Comparison of ENCODE assay signal across 2 cellular contexts in the genomic region with DNA sequence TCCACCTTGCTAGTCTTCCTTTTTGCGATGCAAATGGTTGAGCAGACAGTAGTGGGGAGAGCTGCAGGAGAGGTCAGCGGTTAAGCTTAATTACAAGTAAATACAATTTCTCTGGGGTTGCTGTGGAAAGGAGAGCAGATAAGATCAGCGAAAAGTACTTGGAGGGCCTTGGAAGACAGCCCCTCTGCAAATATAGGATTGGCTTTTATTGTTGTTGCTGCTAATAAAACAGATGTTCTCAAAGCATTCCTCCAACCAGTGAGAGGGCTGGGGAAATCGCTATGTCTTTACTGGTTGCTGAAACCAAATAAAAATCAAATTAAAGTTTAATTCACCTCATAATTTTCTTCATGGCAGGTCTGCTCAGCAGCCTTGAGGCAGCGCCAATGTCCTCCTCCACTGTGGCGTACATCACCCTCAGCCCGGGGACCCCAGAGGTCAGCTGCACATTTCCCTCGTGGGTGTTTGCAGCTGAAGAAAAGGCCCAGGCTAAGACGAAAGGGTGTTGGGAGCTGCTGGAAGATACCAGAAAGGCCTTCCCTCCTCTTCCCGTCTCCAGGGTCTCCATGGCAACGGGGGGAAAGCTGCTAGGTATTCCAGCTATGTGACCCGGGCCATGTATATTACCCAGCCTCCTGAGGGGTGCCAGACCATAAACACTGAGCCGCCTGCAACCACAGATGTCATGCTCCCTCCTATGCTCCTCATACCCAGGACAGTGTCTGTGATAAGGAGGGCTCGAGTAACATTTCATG.
TF ChIP-seq lines count a peak whose summit lies in the region.

No MANE protein-coding gene starts in this region.

TF ChIP-seq in H1, 55 proteins besides CTCF, POLR2A, EP300 and RAD21 (continued from another document and continues in another):
- TF ChIP-seq BACH1 (IDR thresholded peaks at IDR 0.05; ENCODE audit: low read length) (no peak), BCL11A (IDR thresholded peaks at IDR 0.05; ENCODE audit: low read depth in 2 of 2, low read length in 2 of 2) (no peak), HDAC6 (IDR thresholded peaks at IDR 0.05; ENCODE audit: low read depth, low read length) (no peak), TEAD4 (IDR thresholded peaks at IDR 0.05; ENCODE audit: low read depth, low read length) (peak; percentile 98), EZH2 (IDR thresholded peaks at IDR 0.05; ENCODE audit: low read depth, low read length, severe bottlenecking) (no peak), POLR2AphosphoS5 (IDR thresholded peaks at IDR 0.05; ENCODE audit: low read depth, low read length) (0 out of 2 replicates have a peak, but pooled peaks have one; percentile 43), TBP (IDR thresholded peaks at IDR 0.05; ENCODE audit: low read depth, low read length) (0 out of 2 replicates have a peak, but pooled peaks have one; percentile 29), ASH2L (IDR thresholded peaks at IDR 0.05; ENCODE audit: low read length) (peak; percentile 52), CREB1 (IDR thresholded peaks at IDR 0.05) (no peak), SIN3A (conservative IDR thresholded peaks at IDR 0.05 in 1 of 2, IDR thresholded peaks at IDR 0.05 in 1 of 2; ENCODE audit: low read depth in 1 of 2, low read length in 2 of 2) (no peak), JUND (IDR thresholded peaks at IDR 0.05; ENCODE audit: low read length) (no peak), RNF2 (IDR thresholded peaks at IDR 0.05; ENCODE audit: borderline replicate concordance, low read depth, low read length, missing control alignments, poor library complexity, severe bottlenecking) (no peak), SIRT6 (IDR thresholded peaks at IDR 0.05; ENCODE audit: low read length) (no peak)
- TF ChIP-seq, protein P1, sequence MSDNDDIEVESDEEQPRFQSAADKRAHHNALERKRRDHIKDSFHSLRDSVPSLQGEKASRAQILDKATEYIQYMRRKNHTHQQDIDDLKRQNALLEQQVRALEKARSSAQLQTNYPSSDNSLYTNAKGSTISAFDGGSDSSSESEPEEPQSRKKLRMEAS (IDR thresholded peaks at IDR 0.05), result peak; percentile 54
- TF ChIP-seq, protein P2, sequence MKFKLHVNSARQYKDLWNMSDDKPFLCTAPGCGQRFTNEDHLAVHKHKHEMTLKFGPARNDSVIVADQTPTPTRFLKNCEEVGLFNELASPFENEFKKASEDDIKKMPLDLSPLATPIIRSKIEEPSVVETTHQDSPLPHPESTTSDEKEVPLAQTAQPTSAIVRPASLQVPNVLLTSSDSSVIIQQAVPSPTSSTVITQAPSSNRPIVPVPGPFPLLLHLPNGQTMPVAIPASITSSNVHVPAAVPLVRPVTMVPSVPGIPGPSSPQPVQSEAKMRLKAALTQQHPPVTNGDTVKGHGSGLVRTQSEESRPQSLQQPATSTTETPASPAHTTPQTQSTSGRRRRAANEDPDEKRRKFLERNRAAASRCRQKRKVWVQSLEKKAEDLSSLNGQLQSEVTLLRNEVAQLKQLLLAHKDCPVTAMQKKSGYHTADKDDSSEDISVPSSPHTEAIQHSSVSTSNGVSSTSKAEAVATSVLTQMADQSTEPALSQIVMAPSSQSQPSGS (IDR thresholded peaks at IDR 0.05; ENCODE audit: low read length), result no peak

TF ChIP-seq in neural cell, 6 proteins besides CTCF, POLR2A, EP300 and RAD21:
- no peak for TF ChIP-seq SMC3 (conservative IDR thresholded peaks at IDR 0.05; ENCODE audit: poor library complexity)
- no peak for TF ChIP-seq TAF1 (IDR thresholded peaks at IDR 0.05; ENCODE audit: low read depth)
- no peak for TF ChIP-seq POLR2AphosphoS5 (IDR thresholded peaks at IDR 0.05)
- TF ChIP-seq, protein P3, sequence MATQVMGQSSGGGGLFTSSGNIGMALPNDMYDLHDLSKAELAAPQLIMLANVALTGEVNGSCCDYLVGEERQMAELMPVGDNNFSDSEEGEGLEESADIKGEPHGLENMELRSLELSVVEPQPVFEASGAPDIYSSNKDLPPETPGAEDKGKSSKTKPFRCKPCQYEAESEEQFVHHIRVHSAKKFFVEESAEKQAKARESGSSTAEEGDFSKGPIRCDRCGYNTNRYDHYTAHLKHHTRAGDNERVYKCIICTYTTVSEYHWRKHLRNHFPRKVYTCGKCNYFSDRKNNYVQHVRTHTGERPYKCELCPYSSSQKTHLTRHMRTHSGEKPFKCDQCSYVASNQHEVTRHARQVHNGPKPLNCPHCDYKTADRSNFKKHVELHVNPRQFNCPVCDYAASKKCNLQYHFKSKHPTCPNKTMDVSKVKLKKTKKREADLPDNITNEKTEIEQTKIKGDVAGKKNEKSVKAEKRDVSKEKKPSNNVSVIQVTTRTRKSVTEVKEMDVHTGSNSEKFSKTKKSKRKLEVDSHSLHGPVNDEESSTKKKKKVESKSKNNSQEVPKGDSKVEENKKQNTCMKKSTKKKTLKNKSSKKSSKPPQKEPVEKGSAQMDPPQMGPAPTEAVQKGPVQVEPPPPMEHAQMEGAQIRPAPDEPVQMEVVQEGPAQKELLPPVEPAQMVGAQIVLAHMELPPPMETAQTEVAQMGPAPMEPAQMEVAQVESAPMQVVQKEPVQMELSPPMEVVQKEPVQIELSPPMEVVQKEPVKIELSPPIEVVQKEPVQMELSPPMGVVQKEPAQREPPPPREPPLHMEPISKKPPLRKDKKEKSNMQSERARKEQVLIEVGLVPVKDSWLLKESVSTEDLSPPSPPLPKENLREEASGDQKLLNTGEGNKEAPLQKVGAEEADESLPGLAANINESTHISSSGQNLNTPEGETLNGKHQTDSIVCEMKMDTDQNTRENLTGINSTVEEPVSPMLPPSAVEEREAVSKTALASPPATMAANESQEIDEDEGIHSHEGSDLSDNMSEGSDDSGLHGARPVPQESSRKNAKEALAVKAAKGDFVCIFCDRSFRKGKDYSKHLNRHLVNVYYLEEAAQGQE (IDR thresholded peaks at IDR 0.05; ENCODE audit: borderline replicate concordance), result peak; percentile 64
- no peak for TF ChIP-seq EZH2 (IDR thresholded peaks at IDR 0.05; ENCODE audit: borderline replicate concordance, insufficient read depth, low read length, poor library complexity, severe bottlenecking)
- no peak for TF ChIP-seq MXI1 (conservative IDR thresholded peaks at IDR 0.05; ENCODE audit: poor library complexity, severe bottlenecking)
